In the genomic region with DNA sequence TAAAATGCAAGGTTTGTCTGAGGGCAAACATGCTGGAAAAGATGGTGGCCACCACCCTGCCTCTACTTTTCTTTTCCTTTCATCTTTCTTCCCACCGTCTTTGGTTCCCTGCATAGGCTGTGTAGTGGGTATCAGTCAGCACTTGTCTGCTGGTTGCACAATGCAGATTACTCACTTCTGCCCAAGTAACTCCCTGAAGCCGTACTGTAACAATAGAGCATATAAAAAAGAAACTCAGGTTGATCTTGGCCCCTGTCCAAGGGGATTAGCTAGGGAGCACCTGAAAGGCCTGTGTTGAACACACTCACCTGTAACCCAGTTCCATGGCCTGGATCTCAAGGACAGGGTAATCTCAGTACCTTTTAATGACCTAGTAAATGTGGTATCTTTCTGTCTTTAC, we compare ENCODE assay signal across 11 cellular contexts.
DNase-seq lines count a peak whose midpoint lies in the region; ATAC-seq and TF ChIP-seq lines count a peak whose summit lies in the region.
"Had no signal": no experiment of that assay in that cellular context is flagged by ENCODE, and none has a peak within 500 bp of the region (broad histone marks: within the 10 kb centered on the region; RNA-seq: fewer than 3 reads in every experiment).

No MANE protein-coding gene starts in this region.

- ATAC-seq in esophagus mucosa (peak; percentile 92), GM19351 (IDR thresholded peaks at IDR 0.05; ENCODE audit: unreplicated experiment) (no peak)
- ATAC-seq: activated CD4-positive, alpha-beta T cell treated with anti-CD3 and anti-CD28 coated beads for 36 hours had no signal

- peaks cover 0 to 9% (median 2%) of the 10 kb centered on the region in 4 donors for H3K9me3 ChIP-seq in stomach
- peaks cover 0 to 4% (median 0%) of the 10 kb centered on the region in 4 donors for H3K9me3 ChIP-seq in esophagus muscularis mucosa

- intact Hi-C loops in stomach (cut with DNase I; ENCODE audit: low total_unique reads) (no loop called here), esophagus muscularis mucosa (cut with DNase I) (no loop called here)

- H3K4me3 ChIP-seq in stomach (no peak overlapping the region), esophagus muscularis mucosa (no peak overlapping the region)
- H3K4me3 ChIP-seq: SK-N-MC had no signal

- peaks cover 0 to 21% (median 16%) of the 10 kb centered on the region in 3 donors for H3K27me3 ChIP-seq in stomach
- H3K27me3 ChIP-seq in esophagus muscularis mucosa = no peaks in the 10 kb centered on the region

- TF ChIP-seq CTCF in stomach (IDR thresholded peaks at IDR 0.05) (no peak), esophagus muscularis mucosa (IDR thresholded peaks at IDR 0.05) (no peak), GM13976 (IDR thresholded peaks at IDR 0.05; ENCODE audit: borderline replicate concordance, control extremely low read depth, extremely low read depth, insufficient read depth, missing control alignments) (no peak)

- TF ChIP-seq EP300 in stomach (IDR thresholded peaks at IDR 0.05) (no peak), esophagus muscularis mucosa (IDR thresholded peaks at IDR 0.05) (no peak)

- TF ChIP-seq POLR2A in stomach (IDR thresholded peaks at IDR 0.05) (no peak), esophagus muscularis mucosa (IDR thresholded peaks at IDR 0.05; ENCODE audit: low read depth) (no peak)

- peaks cover 0 to 5% (median 0%) of the 10 kb centered on the region in 4 donors for H3K36me3 ChIP-seq in stomach
- H3K36me3 ChIP-seq in esophagus muscularis mucosa = no peaks in the 10 kb centered on the region

- H3K4me1 ChIP-seq in stomach = peaks cover 0 to 35% (median 16%) of the 10 kb centered on the region in 4 donors
- H3K4me1 ChIP-seq in esophagus muscularis mucosa = peaks cover 0 to 18% (median 16%) of the 10 kb centered on the region in 4 donors

- H3K27ac ChIP-seq in stomach (peak overlapping the region in 4 of 5 donors; percentile 20 to 51 (median 45)), esophagus muscularis mucosa (replicated peaks in 1 of 4) (no peak overlapping the region)
- H3K27ac ChIP-seq: SK-N-MC had no signal

- WGBS in stomach, 5 donors = 20 to 69% (median 41%) methylated on average over 2 of the region's 2 CpGs
- WGBS in esophagus muscularis mucosa = 90% methylated on average over 2 of the region's 2 CpGs

- in situ Hi-C loops in GM13976 (cut with MboI; ENCODE audit: low sequenced_read_pairs, unreplicated experiment) = no loop called here

- peak; percentile 96 for DNase-seq in HPDE6-E6E7 (ENCODE audit: extremely low spot score)
- peak; percentile 68 for DNase-seq in NCI-H226
- peak; percentile 75 for DNase-seq in stomach
- no peak for DNase-seq in esophagus muscularis mucosa (ENCODE audit: extremely low spot score)
- no peak for DNase-seq in GM13976 (ENCODE audit: low spot score)
- DNase-seq: activated CD4-positive, alpha-beta T cell treated with anti-CD3 and anti-CD28 coated beads for 36 hours; activated gamma-delta T cell; NCI-H82 had no signal

Comparison
In these comparisons a context has a peak if more than half of its experiments do, and no peak if none do; other contexts are left out.
1. DNase-seq: peak in HPDE6-E6E7 (single experiment), NCI-H226 (single experiment) and stomach (single experiment); none in esophagus muscularis mucosa (single experiment) and GM13976 (single experiment).
2. H3K27ac ChIP-seq: peak in stomach (4 of 5); none in esophagus muscularis mucosa (0 of 4).